1 cellular context compared by ENCODE assay signal in the genomic region with DNA sequence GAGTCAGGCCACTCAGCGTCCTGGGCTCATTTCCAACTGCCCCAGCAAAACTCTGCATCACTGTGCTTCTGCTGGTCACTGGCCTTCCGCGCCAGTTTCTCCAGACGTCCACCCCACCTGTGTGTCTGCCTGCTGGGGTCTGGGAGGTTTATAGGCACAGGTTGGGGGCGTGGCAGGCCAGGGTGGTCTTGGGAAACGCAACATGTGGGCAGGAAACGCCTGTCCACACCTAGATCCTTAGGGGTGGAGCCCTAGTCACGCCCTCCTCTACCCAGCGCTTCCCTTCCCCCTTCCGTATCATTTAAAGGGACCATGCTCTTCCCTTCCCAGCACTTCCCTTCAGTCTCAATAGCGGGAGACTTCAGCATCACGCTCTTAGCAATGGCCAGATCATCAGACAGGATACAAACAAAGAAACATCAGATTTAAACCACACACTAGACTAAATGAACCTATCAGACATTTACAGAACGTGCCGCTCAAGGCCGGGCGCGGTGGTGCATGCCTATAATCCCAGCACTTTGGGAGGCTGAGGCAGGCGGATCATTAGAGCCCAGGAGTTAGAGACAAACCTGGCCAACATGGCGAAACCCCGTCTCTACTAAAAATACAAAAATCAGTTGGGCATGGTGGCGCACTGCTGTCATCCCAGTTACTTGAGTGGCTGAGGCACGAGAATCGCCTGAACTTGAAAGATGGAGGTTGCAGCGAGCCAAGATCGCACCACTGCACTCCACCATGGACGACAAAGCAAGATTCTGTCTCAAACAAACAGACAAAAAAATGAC.
TF ChIP-seq lines count a peak whose summit lies in the region.

No MANE protein-coding gene starts in this region.

TF ChIP-seq in K562, 482 proteins besides CTCF, POLR2A, EP300 and RAD21 (continued from another document and continues in another):
- TF ChIP-seq ZNF407 (IDR thresholded peaks at IDR 0.05; ENCODE audit: low read depth) = no peak
- no peak for TF ChIP-seq BMI1 (IDR thresholded peaks at IDR 0.05; ENCODE audit: low read length)
- no peak for TF ChIP-seq BRD4 (IDR thresholded peaks at IDR 0.05)
- TF ChIP-seq BACH1 (tag; IDR thresholded peaks at IDR 0.05) = no peak
- TF ChIP-seq SMAD2 (IDR thresholded peaks at IDR 0.05; ENCODE audit: low read depth, low read length) = no peak
- peak; percentile 33; the same call in 1 of the 2 replicates for TF ChIP-seq USF2 (CRISPR knock-in tag; IDR thresholded peaks at IDR 0.05)
- no peak for TF ChIP-seq FOXJ2 (tag; IDR thresholded peaks at IDR 0.05)
- no peak for TF ChIP-seq ELF4 (CRISPR knock-in tag; IDR thresholded peaks at IDR 0.05)
- no peak for TF ChIP-seq ZNF282 (CRISPR knock-in tag; IDR thresholded peaks at IDR 0.05)
- TF ChIP-seq EHMT2 (IDR thresholded peaks at IDR 0.05) = no peak
- TF ChIP-seq SNRNP70 (optimal IDR thresholded peaks at IDR 0.05; ENCODE audit: low read depth, low read length) = no peak
- TF ChIP-seq ZNF57 (CRISPR knock-in tag; IDR thresholded peaks at IDR 0.05) = no peak
- no peak for TF ChIP-seq MEF2A (IDR thresholded peaks at IDR 0.05; ENCODE audit: control insufficient read depth, low read depth, low read length)
- 0 out of 4 replicates have a peak, but pooled peaks of 1 of the 2 experiments have one; percentile 31 for TF ChIP-seq TEAD1 (CRISPR knock-in tag; IDR thresholded peaks at IDR 0.05)
- TF ChIP-seq CBFA2T2 (conservative IDR thresholded peaks at IDR 0.05) = no peak
- TF ChIP-seq, protein P1, sequence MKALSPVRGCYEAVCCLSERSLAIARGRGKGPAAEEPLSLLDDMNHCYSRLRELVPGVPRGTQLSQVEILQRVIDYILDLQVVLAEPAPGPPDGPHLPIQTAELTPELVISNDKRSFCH (CRISPR knock-in tag; IDR thresholded peaks at IDR 0.05) = no peak
- TF ChIP-seq, protein P1 (tag; IDR thresholded peaks at IDR 0.05) = no peak
- TF ChIP-seq, protein P2, sequence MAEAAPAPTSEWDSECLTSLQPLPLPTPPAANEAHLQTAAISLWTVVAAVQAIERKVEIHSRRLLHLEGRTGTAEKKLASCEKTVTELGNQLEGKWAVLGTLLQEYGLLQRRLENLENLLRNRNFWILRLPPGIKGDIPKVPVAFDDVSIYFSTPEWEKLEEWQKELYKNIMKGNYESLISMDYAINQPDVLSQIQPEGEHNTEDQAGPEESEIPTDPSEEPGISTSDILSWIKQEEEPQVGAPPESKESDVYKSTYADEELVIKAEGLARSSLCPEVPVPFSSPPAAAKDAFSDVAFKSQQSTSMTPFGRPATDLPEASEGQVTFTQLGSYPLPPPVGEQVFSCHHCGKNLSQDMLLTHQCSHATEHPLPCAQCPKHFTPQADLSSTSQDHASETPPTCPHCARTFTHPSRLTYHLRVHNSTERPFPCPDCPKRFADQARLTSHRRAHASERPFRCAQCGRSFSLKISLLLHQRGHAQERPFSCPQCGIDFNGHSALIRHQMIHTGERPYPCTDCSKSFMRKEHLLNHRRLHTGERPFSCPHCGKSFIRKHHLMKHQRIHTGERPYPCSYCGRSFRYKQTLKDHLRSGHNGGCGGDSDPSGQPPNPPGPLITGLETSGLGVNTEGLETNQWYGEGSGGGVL (CRISPR knock-in tag; IDR thresholded peaks at IDR 0.05) = no peak
- peak; percentile 69; the same call in 1 of the 2 replicates for TF ChIP-seq HDAC2 (IDR thresholded peaks at IDR 0.05)
- no peak for TF ChIP-seq ATF2 (CRISPR knock-in tag; IDR thresholded peaks at IDR 0.05)
- no peak for TF ChIP-seq ETS2 (tag; IDR thresholded peaks at IDR 0.05; ENCODE audit: borderline replicate concordance, poor library complexity, severe bottlenecking)
- TF ChIP-seq HEY1 (CRISPR knock-in tag; IDR thresholded peaks at IDR 0.05; ENCODE audit: borderline replicate concordance) = no peak
- TF ChIP-seq ZNF445 (CRISPR knock-in tag; IDR thresholded peaks at IDR 0.05; ENCODE audit: low read depth) = no peak
- no peak for TF ChIP-seq ZNF512 (tag; IDR thresholded peaks at IDR 0.05)
- TF ChIP-seq PTRF (tag; IDR thresholded peaks at IDR 0.05) = no peak
- no peak for TF ChIP-seq DLX4 (CRISPR knock-in tag; IDR thresholded peaks at IDR 0.05)
- no peak for TF ChIP-seq CLOCK (CRISPR knock-in tag; IDR thresholded peaks at IDR 0.05; ENCODE audit: borderline replicate concordance)
- 0 out of 2 replicates have a peak, but pooled peaks have one; percentile 25 for TF ChIP-seq ZNF316 (IDR thresholded peaks at IDR 0.05)
- TF ChIP-seq RFX1 (IDR thresholded peaks at IDR 0.05) = no peak
- TF ChIP-seq FOXJ3 (CRISPR knock-in tag; IDR thresholded peaks at IDR 0.05) = no peak
- TF ChIP-seq ZBTB5 (IDR thresholded peaks at IDR 0.05) = no peak
- no peak for TF ChIP-seq ILK (tag; IDR thresholded peaks at IDR 0.05; ENCODE audit: borderline replicate concordance, low read depth)
- no peak for TF ChIP-seq ZNF3 (CRISPR knock-in tag; IDR thresholded peaks at IDR 0.05)
- TF ChIP-seq SETDB1 (IDR thresholded peaks at IDR 0.05; ENCODE audit: low read length) = no peak
- peak; percentile 61; the same call in 1 of the 2 replicates for TF ChIP-seq MAX (CRISPR knock-in tag; IDR thresholded peaks at IDR 0.05)
- TF ChIP-seq MCM5 (IDR thresholded peaks at IDR 0.05; ENCODE audit: low read depth) = no peak
- TF ChIP-seq HDAC8 (tag; IDR thresholded peaks at IDR 0.05) = no peak
